16 cellular contexts compared by ENCODE assay signal in the genomic region with DNA sequence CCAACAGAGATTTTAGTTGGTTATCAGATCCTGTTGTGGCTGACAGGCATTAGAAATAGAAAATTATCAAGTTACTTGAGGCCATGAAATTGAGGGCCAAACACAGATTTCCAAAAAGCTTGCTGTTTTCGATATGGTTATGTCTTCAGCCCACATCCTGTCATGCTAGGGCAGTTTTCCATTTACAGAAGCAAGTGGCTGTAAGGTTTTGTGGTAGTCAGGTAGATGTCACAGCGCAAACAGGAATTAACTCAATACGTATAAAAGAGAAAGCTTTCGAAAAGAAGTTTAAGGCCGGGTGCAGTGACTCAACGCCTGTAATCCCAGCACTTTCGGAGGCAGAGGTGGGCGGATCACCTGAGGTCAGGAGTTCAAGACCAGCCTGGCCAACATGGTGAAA.
DNase-seq lines count a peak whose midpoint lies in the region; ATAC-seq and TF ChIP-seq lines count a peak whose summit lies in the region.
"Had no signal": no experiment of that assay in that cellular context is flagged by ENCODE, and none has a peak within 500 bp of the region (broad histone marks: within the 10 kb centered on the region; RNA-seq: fewer than 3 reads in every experiment).

No MANE protein-coding gene starts in this region.

- no peaks in the 10 kb centered on the region for H3K9me2 ChIP-seq in OCI-LY7 (ENCODE audit: insufficient read depth, low read length)

- no peak overlapping the region for H3K4me3 ChIP-seq in OCI-LY7 (ENCODE audit: low read depth, low read length, poor library complexity, severe bottlenecking)
- no peak overlapping the region for H3K4me3 ChIP-seq in endodermal cell (ENCODE audit: low read length)

- DNase-seq in OCI-LY7 (ENCODE audit: low spot score) (peak; percentile 22), endodermal cell (no peak), NCI-H524 treated with DMSO at 0.1 percent for 48 hours (lab: John Stamatoyannopoulos, UW) (no peak), HUDEP-2 (lab: John Stamatoyannopoulos, UW; ENCODE audit: unreplicated experiment in 76 of 76) (no peak), CD1c-positive myeloid dendritic cell (ENCODE audit: extremely low spot score) (no peak)
- DNase-seq: BE2C; CD8-positive, alpha-beta T cell; COR-L47; DND-41; HCEC 1CT; HFFc6 had no signal

- peaks cover 46% of the 10 kb centered on the region for H3K4me1 Mint-ChIP-seq in endodermal cell

- POLR2A ChIA-PET in OCI-LY7 (lab: Charles Lee): interaction anchor here (0.6 to 1.6 kb wide), 5 partner anchors 12 to 630 kb away, joined by 3 to 5 read pairs (median 3); no protein-coding TSS in a partner anchor

- H3K9me3 ChIP-seq in OCI-LY7 (ENCODE audit: low read length) (no peaks in the 10 kb centered on the region), endodermal cell (ENCODE audit: control insufficient read depth, low read length) (no peaks in the 10 kb centered on the region)
- H3K9me3 ChIP-seq: BE2C had no signal

- intact Hi-C loops in OCI-LY7 (cut with micrococcal nuclease; ENCODE audit: unreplicated experiment): no loop called here

- TF ChIP-seq CTCF in OCI-LY7 (conservative IDR thresholded peaks at IDR 0.05; ENCODE audit: low read length): no peak
- no peak for TF ChIP-seq CTCF in endodermal cell (conservative IDR thresholded peaks at IDR 0.05)

- WGBS in endodermal cell (ENCODE audit: insufficient coverage in 1 of 2, insufficient read length in 1 of 2), 2 experiments: 67 to 98% methylated on average over 5 to 8 of the region's 8 CpGs

- BruUV-seq in OCI-LY7 (replicated peaks; lab: Mats Ljungman, UMichigan): no TSS peak

- H3K27ac ChIP-seq in OCI-LY7 (ENCODE audit: low read depth, low read length, poor library complexity, severe bottlenecking): peak overlapping the region; percentile 25
- no peak overlapping the region for H3K27ac ChIP-seq in endodermal cell (ENCODE audit: low read depth, low read length)
- H3K27ac ChIP-seq: C4-2B, KMS-11 had no signal

- 0 out of 2 replicates have a peak overlapping the region, but pooled peaks have one; percentile 9 for H3K4me2 ChIP-seq in OCI-LY7 (ENCODE audit: low read length)
- H3K4me2 ChIP-seq: KMS-11 had no signal

- no peak overlapping the region for H3K9ac ChIP-seq in endodermal cell (ENCODE audit: extremely low read depth, low read length, poor library complexity, severe bottlenecking)
- H3K9ac ChIP-seq: KMS-11 had no signal

- H4K20me1 ChIP-seq in OCI-LY7 (ENCODE audit: insufficient read depth, low read length): no peaks in the 10 kb centered on the region

- H3K4me1 ChIP-seq in OCI-LY7 (ENCODE audit: insufficient read depth, low read length, poor library complexity, severe bottlenecking): peaks cover 17% of the 10 kb centered on the region
- H3K4me1 ChIP-seq in endodermal cell (ENCODE audit: control insufficient read depth, insufficient read depth, low read length): peaks cover 4% of the 10 kb centered on the region
- H3K4me1 ChIP-seq: BE2C had no signal

- peaks cover 8% of the 10 kb centered on the region for H3K36me3 Mint-ChIP-seq in endodermal cell (ENCODE audit: low read depth)
- H3K36me3 Mint-ChIP-seq: CD8-positive, alpha-beta T cell had no signal

- no peaks in the 10 kb centered on the region for H3K79me2 ChIP-seq in OCI-LY7 (ENCODE audit: insufficient read depth, low read depth, low read length)

- peaks cover 6% of the 10 kb centered on the region for H3K9me3 Mint-ChIP-seq in endodermal cell
- H3K9me3 Mint-ChIP-seq: HFFc6 had no signal

- H3K36me3 ChIP-seq in OCI-LY7 (ENCODE audit: insufficient read depth, low read length) (peaks cover 3% of the 10 kb centered on the region; the same call in 1 of the 2 replicates), endodermal cell (ENCODE audit: control insufficient read depth, insufficient read depth, low read length) (no peaks in the 10 kb centered on the region)
- H3K36me3 ChIP-seq: BE2C had no signal

- CTCF ChIA-PET in OCI-LY7 (lab: Charles Lee; ENCODE audit: unreplicated experiment): no interaction called here

- H3K4me3 Mint-ChIP-seq in endodermal cell: no peak overlapping the region
- H3K4me3 Mint-ChIP-seq: CD8-positive, alpha-beta T cell; HFFc6 had no signal

- H3K27ac Mint-ChIP-seq in endodermal cell: peak overlapping the region; percentile 36
- H3K27ac Mint-ChIP-seq: CD8-positive, alpha-beta T cell; HFFc6 had no signal

- peak; percentile 58 for ATAC-seq in GM18508 (IDR thresholded peaks at IDR 0.05; ENCODE audit: insufficient read depth, unreplicated experiment)
- ATAC-seq in activated CD4-positive, CD25-positive, alpha-beta regulatory T cell treated with anti-CD3 and anti-CD28 coated beads, Interleukin-2, amount 50 U/mL, for 24 hours: no peak
- ATAC-seq: CD8-positive, alpha-beta T cell; HepG2 had no signal

- H3K27me3 Mint-ChIP-seq in endodermal cell (ENCODE audit: insufficient read depth): no peaks in the 10 kb centered on the region

- H2AFZ ChIP-seq in OCI-LY7 (ENCODE audit: low read length): peak overlapping the region; percentile 46; the same call in 1 of the 2 replicates

- no peaks in the 10 kb centered on the region for H3K27me3 ChIP-seq in endodermal cell (ENCODE audit: control insufficient read depth, insufficient read depth, low read length, poor library complexity, severe bottlenecking)
- H3K27me3 ChIP-seq: BE2C had no signal
